12 cellular contexts compared by ENCODE assay signal in genomic region chr10:97689637-97690036, GRCh38. TPM values are rescaled to one million over a fixed set of nuclear protein-coding genes. Genes with fewer than 3 reads are reported as not detected.
A peak's percentile ranks its signal among the peaks of the same experiment; 100 is the strongest.
DNase-seq lines count a peak whose midpoint lies in the region; ATAC-seq and TF ChIP-seq lines count a peak whose summit lies in the region.
"Had no signal": no experiment of that assay in that cellular context is flagged by ENCODE, and none has a peak within 500 bp of the region (broad histone marks: within the 10 kb centered on the region; RNA-seq: fewer than 3 reads in every experiment).

No MANE protein-coding gene starts in this region.

- DNase-seq in CD1c-positive myeloid dendritic cell (ENCODE audit: extremely low spot score) = peak; percentile 97
- DNase-seq in NB4 (ENCODE audit: low read depth) = peak; percentile 58
- DNase-seq in dedifferentiated amniotic fluid mesenchymal stem cell (ENCODE audit: extremely low spot score) = peak; percentile 94
- peak; percentile 92 for DNase-seq in osteoblast (ENCODE audit: insufficient read length, low spot score, missing footprints)
- no peak for DNase-seq in NCI-H1105 treated with DMSO at 0.1 percent for 48 hours (lab: John Stamatoyannopoulos, UW)
- no peak for DNase-seq in DMS 273 treated with DMSO at 0.1 percent for 48 hours (lab: John Stamatoyannopoulos, UW)
- DNase-seq in activated CD8-positive, alpha-beta memory T cell treated with anti-CD3 and anti-CD28 coated beads for 24 hours = no peak
- DNase-seq: DND-41; stimulated activated CD4-positive, alpha-beta T cell treated with anti-CD3 and anti-CD28 coated beads, Interleukin-4, amount 100 ng/mL, for 24 hours had no signal

- no peaks in the 10 kb centered on the region for H3K27me3 ChIP-seq in osteoblast (ENCODE audit: insufficient read depth, low read length)

- TF ChIP-seq POLR2A in NB4 (IDR thresholded peaks at IDR 0.05; ENCODE audit: extremely low read depth, insufficient read length) = no peak

- peaks cover 23% of the 10 kb centered on the region for H3K79me2 ChIP-seq in osteoblast (ENCODE audit: insufficient read depth, low read length)

- H3K4me2 ChIP-seq in osteoblast (ENCODE audit: insufficient read depth, low read length) = peak overlapping the region; percentile 10

- peaks cover 46% of the 10 kb centered on the region for H3K4me1 ChIP-seq in osteoblast (ENCODE audit: insufficient read depth, low read length)

- H3K4me3 ChIP-seq in NB4 (ENCODE audit: low read depth, low read length) (no peak overlapping the region), osteoblast (ENCODE audit: insufficient read depth, low read length) (no peak overlapping the region)

- TF ChIP-seq CTCF in NB4 (IDR thresholded peaks at IDR 0.05; ENCODE audit: low read depth, low read length) (no peak), osteoblast (IDR thresholded peaks at IDR 0.05; ENCODE audit: extremely low read depth, low read depth, low read length) (no peak)

- H4K20me1 ChIP-seq in osteoblast (ENCODE audit: insufficient read depth, low read length) = peaks cover 10% of the 10 kb centered on the region

- no peaks in the 10 kb centered on the region for H3K36me3 ChIP-seq in osteoblast (ENCODE audit: insufficient read depth, low read length)

- peak overlapping the region; percentile 96 for H3K27ac ChIP-seq in osteoblast (ENCODE audit: low read depth, low read length)
- H3K27ac ChIP-seq: VCaP had no signal

- H3K9me3 ChIP-seq in osteoblast (ENCODE audit: low read depth, low read length) = no peaks in the 10 kb centered on the region

- no peak overlapping the region for H2AFZ ChIP-seq in osteoblast (ENCODE audit: low read length)

- no peak for ATAC-seq in GM18519 (IDR thresholded peaks at IDR 0.05; ENCODE audit: low FRiP score, unreplicated experiment)
- ATAC-seq: left lobe of liver had no signal

RNA-seq across cellular contexts. Expression of gene AVPI1, which starts 2.6 kb away (rescaled TPM):
- total RNA-seq in osteoblast = 101 and 105 TPM in 2 replicates

RNA-seq across cellular contexts. Expression of gene MARVELD1, which starts 23.9 kb away (rescaled TPM):
- 56.6 and 57.5 TPM in 2 replicates for total RNA-seq in osteoblast

RNA-seq across cellular contexts. Expression of gene ZFYVE27, which starts 47.3 kb away (rescaled TPM):
- total RNA-seq in osteoblast = 16.5 and 19.9 TPM in 2 replicates

RNA-seq across cellular contexts. Expression of gene PI4K2A, which starts 49.2 kb away (rescaled TPM):
- total RNA-seq in osteoblast = 23.5 and 28.9 TPM in 2 replicates

RNA-seq across cellular contexts. Expression of gene MORN4, which starts 56.3 kb away (rescaled TPM):
- total RNA-seq in osteoblast = 4.0 and 7.7 TPM in 2 replicates

Comparison
In these comparisons a context has a peak if more than half of its experiments do, and no peak if none do; other contexts are left out.
1. DNase-seq: peak in CD1c-positive myeloid dendritic cell (single experiment), NB4 (single experiment), dedifferentiated amniotic fluid mesenchymal stem cell (single experiment) and osteoblast (single experiment); none in NCI-H1105 treated with DMSO at 0.1 percent for 48 hours (single experiment), DMS 273 treated with DMSO at 0.1 percent for 48 hours (single experiment) and activated CD8-positive, alpha-beta memory T cell treated with anti-CD3 and anti-CD28 coated beads for 24 hours (single experiment).